ENCODE assay signal across 8 cellular contexts in genomic region chr9:19050637-19051591, GRCh38. TPM values are rescaled to one million over a fixed set of nuclear protein-coding genes. Genes with fewer than 3 reads are reported as not detected.
DNase-seq lines count a peak whose midpoint lies in the region; ATAC-seq and TF ChIP-seq lines count a peak whose summit lies in the region.

No MANE protein-coding gene starts in this region.

- WGBS in mesenchymal stem cell = 49% methylated on average over 4 of the region's 12 CpGs

- no peak overlapping the region for H2BK12ac ChIP-seq in mesenchymal stem cell (ENCODE audit: low read length in 2 of 2)

- H3K4me3 ChIP-seq in right atrium auricular region (peak overlapping the region; percentile 88 to 98), astrocyte of the cerebellum (ENCODE audit: low read depth, low read length) (peak overlapping the region; percentile 93), mesenchymal stem cell (ENCODE audit: insufficient read depth in 1 of 2, low read depth in 1 of 2, low read length in 2 of 2) (peak overlapping the region in 1 of 2 experiments; percentile 89)

- no peak overlapping the region for H4K8ac ChIP-seq in mesenchymal stem cell (ENCODE audit: low read length)

- TF ChIP-seq CTCF in right atrium auricular region (IDR thresholded peaks at IDR 0.05) (no peak), astrocyte of the cerebellum (IDR thresholded peaks at IDR 0.05; ENCODE audit: low read depth, low read length, missing control alignments) (no peak)

- H3K27me3 ChIP-seq in right atrium auricular region = no peaks in the 10 kb centered on the region
- no peaks in the 10 kb centered on the region for H3K27me3 ChIP-seq in mesenchymal stem cell (ENCODE audit: control insufficient read depth in 1 of 2, insufficient read depth in 1 of 2, low read length in 2 of 2)

- H3K4me2 ChIP-seq in mesenchymal stem cell (ENCODE audit: low read length, poor library complexity, severe bottlenecking) = peak overlapping the region; percentile 72

- H3K9ac ChIP-seq in mesenchymal stem cell (ENCODE audit: low read length) = peak overlapping the region; percentile 93

- H2AK5ac ChIP-seq in mesenchymal stem cell (ENCODE audit: low read length, severe bottlenecking) = no peak overlapping the region

- no peak overlapping the region for H2BK5ac ChIP-seq in mesenchymal stem cell (ENCODE audit: low read depth, low read length, poor library complexity, severe bottlenecking)

- H3K9me3 ChIP-seq in right atrium auricular region (no peaks in the 10 kb centered on the region), mesenchymal stem cell (ENCODE audit: control insufficient read depth, low read length) (no peaks in the 10 kb centered on the region)

- H3K36me3 ChIP-seq in right atrium auricular region (no peaks in the 10 kb centered on the region), mesenchymal stem cell (ENCODE audit: control insufficient read depth in 1 of 2, insufficient read depth in 2 of 2, low read depth in 1 of 2, low read length in 2 of 2) (peaks cover 3 to 18% of the 10 kb centered on the region in 2 experiments)

- H2BK120ac ChIP-seq in mesenchymal stem cell (ENCODE audit: low read depth, low read length) = no peak overlapping the region

- H3K4me1 ChIP-seq in right atrium auricular region = peaks cover 0 to 31% of the 10 kb centered on the region in 2 donors
- peaks cover 7% of the 10 kb centered on the region for H3K4me1 ChIP-seq in mesenchymal stem cell (ENCODE audit: control insufficient read depth, insufficient read depth, low read depth, low read length)

- DNase-seq in right atrium auricular region (ENCODE audit: low spot score) (no peak), Right ventricle myocardium inferior (ENCODE audit: missing footprints) (no peak), astrocyte of the cerebellum (ENCODE audit: low read depth) (no peak), mesenchymal stem cell (no peak), DMS79 treated with DMSO at 0.1 percent for 48 hours (lab: John Stamatoyannopoulos, UW) (no peak), NCI-H524 treated with DMSO at 0.1 percent for 48 hours (lab: John Stamatoyannopoulos, UW) (no peak)

- no peak overlapping the region for H2AFZ ChIP-seq in mesenchymal stem cell (ENCODE audit: low read depth, low read length)

- no peak overlapping the region for H3K23ac ChIP-seq in mesenchymal stem cell (ENCODE audit: low read length in 2 of 2)

- ATAC-seq in Right ventricle myocardium inferior (no peak), GM18868 (IDR thresholded peaks at IDR 0.05; ENCODE audit: unreplicated experiment) (no peak), GM21576 (IDR thresholded peaks at IDR 0.05; ENCODE audit: unreplicated experiment) (no peak)

- H3K4ac ChIP-seq in mesenchymal stem cell (ENCODE audit: low read depth in 1 of 2, low read length in 2 of 2) = no peak overlapping the region

- H3K14ac ChIP-seq in mesenchymal stem cell (ENCODE audit: low read length in 2 of 2) = no peak overlapping the region

- no peak overlapping the region for H4K91ac ChIP-seq in mesenchymal stem cell (ENCODE audit: low read length)

- no peak overlapping the region for H2BK15ac ChIP-seq in mesenchymal stem cell (ENCODE audit: low read depth, poor library complexity, severe bottlenecking)

- H3K27ac ChIP-seq in right atrium auricular region (peak overlapping the region; percentile 94 to 99), mesenchymal stem cell (ENCODE audit: low read length, poor library complexity, severe bottlenecking) (no peak overlapping the region)

- no peak overlapping the region for H3K18ac ChIP-seq in mesenchymal stem cell (ENCODE audit: low read depth in 1 of 2, low read length in 2 of 2)

- intact Hi-C loops in Right ventricle myocardium inferior (cut with DNase I) = loop anchor here (5.0 kb wide), 1 partner anchor 121 kb away; no protein-coding TSS in a partner anchor

- in situ Hi-C loops in astrocyte of the cerebellum (cut with HindIII; ENCODE audit: low sequenced_read_pairs) = no loop called here

- H3K79me1 ChIP-seq in mesenchymal stem cell (replicated peaks; ENCODE audit: low read length, poor library complexity, severe bottlenecking) = peaks cover 2% of the 10 kb centered on the region

RNA-seq across cellular contexts. Expression of gene RRAGA, which starts 1.7 kb away (rescaled TPM):
- 10 to 100 TPM; 59.1 to 67.0 TPM for total RNA-seq in right atrium auricular region
- total RNA-seq in Right ventricle myocardium inferior = 76.9 TPM
- polyA plus RNA-seq in mesenchymal stem cell (2013, experiment 1 of 2) = 99.8 TPM
- 102 TPM for polyA plus RNA-seq in mesenchymal stem cell (2013, experiment 2 of 2)

RNA-seq across cellular contexts. Expression of gene SAXO1, which starts 17.9 kb away (rescaled TPM):
- not detected for total RNA-seq in right atrium auricular region
- total RNA-seq in Right ventricle myocardium inferior = not detected
- polyA plus RNA-seq in mesenchymal stem cell (2013, experiment 1 of 2) = 0.04 TPM
- polyA plus RNA-seq in mesenchymal stem cell (2013, experiment 2 of 2) = 0.03 TPM

RNA-seq across cellular contexts. Expression of gene HAUS6, which starts 51.8 kb away (rescaled TPM):
- total RNA-seq in right atrium auricular region (1 to 10 TPM; 4.8 to 7.0 TPM), Right ventricle myocardium inferior (6.0 TPM)
- 7.2 TPM for polyA plus RNA-seq in mesenchymal stem cell (2013, experiment 1 of 2)
- 7.0 TPM for polyA plus RNA-seq in mesenchymal stem cell (2013, experiment 2 of 2)
